Comparison of ENCODE assay signal across 23 cellular contexts in genomic region chr4:187995322-187996207, GRCh38. TPM values are rescaled to one million over a fixed set of nuclear protein-coding genes. Genes with fewer than 3 reads are reported as not detected.
A peak's percentile ranks its signal among the peaks of the same experiment; 100 is the strongest.
DNase-seq lines count a peak whose midpoint lies in the region; ATAC-seq, FAIRE-seq and TF ChIP-seq lines count a peak whose summit lies in the region.
"Had no signal": no experiment of that assay in that cellular context is flagged by ENCODE, and none has a peak within 500 bp of the region (broad histone marks: within the 10 kb centered on the region; RNA-seq: fewer than 3 reads in every experiment).

Gene ZFP42 (plus strand): TSS chr4:187995771. CDS start chr4:188002808, 7,037 bp downstream.

- H3K9ac ChIP-seq in HUES48 (ENCODE audit: low read depth, low read length) (peak within 1 kb of the TSS; percentile 100), H1 (replicated peaks in 1 of 4; ENCODE audit: extremely low read depth in 1 of 4, low read depth in 3 of 4, low read length in 3 of 4) (peak within 1 kb of the TSS; percentile 92 to 100 (median 96))

- DNase-seq in H1 (ENCODE audit: low read depth in 1 of 2, low spot score in 2 of 2) (peak; percentile 85 to 86), islet precursor cell (peak; percentile 93), retinal pigment epithelial cell (ENCODE audit: low read depth) (no peak), NCI-H226 (no peak), NCI-H1417 (lab: John Stamatoyannopoulos, UW) (no peak), ACHN (no peak)
- DNase-seq: activated CD4-positive, CD25-positive, alpha-beta regulatory T cell treated with anti-CD3 and anti-CD28 coated beads, Interleukin-2, amount 50 U/mL, for 72 hours; activated gamma-delta T cell treated with Interleukin-2 at 50 U/mL for 16 hours; anterior cingulate cortex; NCI-H1694 treated with DMSO at 0.1 percent for 48 hours; NCI-H446; stimulated activated CD4-positive, alpha-beta T cell treated with anti-CD3 and anti-CD28 coated beads, Interleukin-15, amount 100 ng/mL, for 24 hours; stimulated activated naive CD8-positive, alpha-beta T cell treated with anti-CD3 and anti-CD28 coated beads, Interleukin-15, amount 100 ng/mL, for 72 hours had no signal

- peak within 1 kb of the TSS; percentile 90 for H3K18ac ChIP-seq in H1 (ENCODE audit: extremely low read depth, low read length)

- peaks cover 36 to 50% of the 10 kb centered on the region in 2 experiments for H3K79me2 ChIP-seq in H1 (ENCODE audit: control insufficient read depth in 1 of 2, insufficient read depth in 2 of 2, low read length in 2 of 2)

- POLR2A ChIA-PET in H1 (lab: Charles Lee; ENCODE audit: partially characterized antibody), result interaction anchor here (1.0 to 18.1 kb wide), 8 partner anchors 9 to 224 kb away, joined by 3 to 228 read pairs (median 4); partner anchors contain the start of gene TRIML2

- no peak within 1 kb of the TSS for H2BK15ac ChIP-seq in H1 (ENCODE audit: low read length)

- no peak within 1 kb of the TSS for H3K23ac ChIP-seq in H1 (ENCODE audit: insufficient read length)

- H3K4me1 ChIP-seq in HUES48 (ENCODE audit: control insufficient read depth, insufficient read depth, low read length), result peaks cover 30% of the 10 kb centered on the region
- peaks cover 6 to 19% (median 11%) of the 10 kb centered on the region in 4 experiments for H3K4me1 ChIP-seq in H1 (replicated peaks in 1 of 4; ENCODE audit: control insufficient read depth in 3 of 4, insufficient read depth in 4 of 4, low read length in 3 of 4)
- H3K4me1 ChIP-seq: SJSA1 had no signal

- peak within 1 kb of the TSS; percentile 98 for H2AK5ac ChIP-seq in H1 (ENCODE audit: low read depth, low read length)

- H2AFZ ChIP-seq in H1 (ENCODE audit: low read length), result no peak within 1 kb of the TSS

- no peaks in the 10 kb centered on the region for H3K79me1 ChIP-seq in H1 (ENCODE audit: low read depth, low read length)

- H3K27ac ChIP-seq in HUES48 (ENCODE audit: low read depth, low read length) (peak within 1 kb of the TSS; percentile 78), H1 (ENCODE audit: low read depth, low read length) (peak within 1 kb of the TSS; percentile 82)
- H3K27ac ChIP-seq: SJSA1 had no signal

- 10% methylated on average over 43 of the region's 58 CpGs; no CpG with 5 or more reads in 1 of the 2 experiments for WGBS in H1 (ENCODE audit: extremely low coverage in 1 of 2, insufficient coverage in 1 of 2, insufficient read length in 1 of 2, insufficient replicate concordance in 2 of 2, low coverage in 1 of 2, low lambda C conversion rate in 2 of 2, missing lambda C conversion rate in 1 of 2), 2 experiments

- H3K4ac ChIP-seq in H1 (replicated peaks; ENCODE audit: insufficient read length, low read depth, low read length), result peak within 1 kb of the TSS; percentile 98

- peak within 1 kb of the TSS; percentile 95 for H4K91ac ChIP-seq in H1 (replicated peaks; ENCODE audit: insufficient read length, low read length)

- CTCF ChIA-PET in H1 (lab: Charles Lee; ENCODE audit: partially characterized antibody), result interaction anchor here (0.7 to 1.1 kb wide), 3 partner anchors 19 to 205 kb away, joined by 3 to 4 read pairs (median 4); no protein-coding TSS in a partner anchor

- no peaks in the 10 kb centered on the region for H3K9me3 ChIP-seq in HUES48 (ENCODE audit: control insufficient read depth, insufficient read depth, low read length)
- H3K9me3 ChIP-seq in H1 (ENCODE audit: insufficient read depth in 2 of 2, low read depth in 1 of 2, low read length in 1 of 2), result no peaks in the 10 kb centered on the region; a peak in 1 of 4 replicates
- H3K9me3 ChIP-seq: SJSA1 had no signal

- peak within 1 kb of the TSS; percentile 97; the same call in 1 of the 2 replicates for H4K8ac ChIP-seq in H1 (ENCODE audit: extremely low read depth, insufficient read depth, low read length)

- peak within 1 kb of the TSS; percentile 98 for H4K5ac ChIP-seq in H1 (ENCODE audit: insufficient read length, low read depth, low read length)

- peak in 1 of 2 experiments; percentile 5; a peak in 1 of 4 replicates for TF ChIP-seq RAD21 in H1 (IDR thresholded peaks at IDR 0.05 in 1 of 2, conservative IDR thresholded peaks at IDR 0.05 in 1 of 2; ENCODE audit: low read depth in 2 of 2, low read length in 2 of 2)

- H3K4me3 ChIP-seq in HUES48 (ENCODE audit: low read depth, low read length) (peak within 1 kb of the TSS; percentile 100), H1 (ENCODE audit: extremely low read depth in 1 of 4, insufficient read depth in 2 of 4, low read depth in 3 of 4, low read length in 4 of 4) (peak within 1 kb of the TSS; percentile 72 to 99 (median 88)), retinal pigment epithelial cell (ENCODE audit: low read length) (peak within 1 kb of the TSS; percentile 8)
- H3K4me3 ChIP-seq: SJSA1 had no signal

- H2BK120ac ChIP-seq in H1 (replicated peaks; ENCODE audit: low read depth, low read length), result peak within 1 kb of the TSS; percentile 63

- TF ChIP-seq EP300 in H1 (IDR thresholded peaks at IDR 0.05; ENCODE audit: borderline replicate concordance in 1 of 2, low read depth in 2 of 2, low read length in 2 of 2), result no peak

- H2BK12ac ChIP-seq in H1 (ENCODE audit: low read depth, low read length), result peak within 1 kb of the TSS; percentile 94; the same call in 1 of the 2 replicates

- H3K56ac ChIP-seq in H1 (replicated peaks; ENCODE audit: insufficient read length, low read depth, low read length), result peak within 1 kb of the TSS; percentile 87

- peak within 1 kb of the TSS; percentile 78 for H3K14ac ChIP-seq in H1 (ENCODE audit: insufficient read length)

- peak within 1 kb of the TSS; percentile 98 for H2BK5ac ChIP-seq in H1 (ENCODE audit: low read depth, low read length)

- no peak for ATAC-seq in GM19328 (IDR thresholded peaks at IDR 0.05; ENCODE audit: unreplicated experiment)
- ATAC-seq: natural killer cell treated with Interleukin-12 subunit alpha and Interleukin-12 subunit beta and Interleukin-15 and Interleukin-18, amount 100 ng/mL, for 72 hours; stimulated activated naive CD8-positive, alpha-beta T cell treated with anti-CD3 and anti-CD28 coated beads, Interleukin-15, amount 100 ng/mL, for 72 hours had no signal

- H3K23me2 ChIP-seq in H1 (ENCODE audit: low read depth, low read length), result peaks cover 11% of the 10 kb centered on the region

- TF ChIP-seq CTCF in H1 (IDR thresholded peaks at IDR 0.05; ENCODE audit: control extremely low read depth in 1 of 3, insufficient read depth in 1 of 3, low read depth in 1 of 3, low read length in 3 of 3), result no peak
- TF ChIP-seq CTCF in retinal pigment epithelial cell (conservative IDR thresholded peaks at IDR 0.05; ENCODE audit: low read depth, low read length), result no peak

- peaks cover 13 to 22% of the 10 kb centered on the region in 2 experiments for H4K20me1 ChIP-seq in H1 (replicated peaks in 1 of 2; ENCODE audit: control insufficient read depth in 1 of 2, insufficient read depth in 2 of 2, low read length in 2 of 2)

- peak; percentile 72 to 94 for TF ChIP-seq POLR2A in H1 (IDR thresholded peaks at IDR 0.05; ENCODE audit: control extremely low read depth in 1 of 2, low read depth in 2 of 2, low read length in 2 of 2)

- peak; percentile 13 for FAIRE-seq in H1 (lab: Jason Lieb, UNC)
- FAIRE-seq: colon, G401.6, GM12891, H54 had no signal

- H3K36me3 ChIP-seq in HUES48 (ENCODE audit: control insufficient read depth, insufficient read depth, low read length), result peaks cover 31% of the 10 kb centered on the region
- peaks cover 19 to 37% (median 22%) of the 10 kb centered on the region in 4 experiments for H3K36me3 ChIP-seq in H1 (ENCODE audit: control insufficient read depth in 2 of 4, insufficient read depth in 4 of 4, low read length in 3 of 4)
- H3K36me3 ChIP-seq: SJSA1 had no signal

- no peak within 1 kb of the TSS for H2BK20ac ChIP-seq in H1 (ENCODE audit: low read length)

- in situ Hi-C loops in ACHN (cut with HindIII; ENCODE audit: low pct_ligation_motif_present, low pct_unique_long_range_greater_than_20kb, low sequenced_read_pairs), result no loop called here

- H3K27me3 ChIP-seq in HUES48 (ENCODE audit: control insufficient read depth, insufficient read depth, low read length) (no peaks in the 10 kb centered on the region), H1 (replicated peaks in 1 of 4; ENCODE audit: control insufficient read depth in 3 of 4, extremely low read depth in 1 of 4, insufficient read depth in 3 of 4, low read length in 3 of 4) (no peaks in the 10 kb centered on the region)
- H3K27me3 ChIP-seq: SJSA1 had no signal

- peak within 1 kb of the TSS; percentile 71 to 94 for H3K4me2 ChIP-seq in H1 (ENCODE audit: insufficient read depth in 1 of 2, low read depth in 2 of 2, low read length in 2 of 2)

TF ChIP-seq in H1, 55 proteins besides CTCF, POLR2A, EP300 and RAD21 (continues in another document):
- TF ChIP-seq ASH2L (IDR thresholded peaks at IDR 0.05; ENCODE audit: low read length) (peak; percentile 56), RFX5 (IDR thresholded peaks at IDR 0.05; ENCODE audit: borderline replicate concordance, low read depth, low read length) (no peak), RXRA (IDR thresholded peaks at IDR 0.05; ENCODE audit: insufficient read depth, low read depth, low read length) (no peak), KDM5A (IDR thresholded peaks at IDR 0.05; ENCODE audit: low read length) (no peak), CTBP2 (IDR thresholded peaks at IDR 0.05; ENCODE audit: borderline replicate concordance, insufficient read depth, insufficient read length, low read length) (no peak), TAF1 (IDR thresholded peaks at IDR 0.05; ENCODE audit: low read depth, low read length) (peak; percentile 99), EZH2 (IDR thresholded peaks at IDR 0.05; ENCODE audit: low read depth, low read length, severe bottlenecking) (no peak), MAX (IDR thresholded peaks at IDR 0.05) (peak; percentile 94), TEAD4 (IDR thresholded peaks at IDR 0.05; ENCODE audit: low read depth, low read length) (no peak), FOSL1 (IDR thresholded peaks at IDR 0.05; ENCODE audit: insufficient read depth, low read depth, low read length) (no peak), YY1 (IDR thresholded peaks at IDR 0.05; ENCODE audit: low read depth, low read length) (no peak), POU5F1 (IDR thresholded peaks at IDR 0.05; ENCODE audit: low read depth, low read length) (no peak), POLR2AphosphoS5 (IDR thresholded peaks at IDR 0.05; ENCODE audit: low read depth, low read length) (peak; percentile 97)

RNA-seq across cellular contexts. Expression of gene ZFP42, which starts in this region (rescaled TPM):
- total RNA-seq in H1 (2021; fragmentation: NEBNext Ultra II Directional; extraction: Animal tissue kit (Norgen Biotek cat#: 25700)), result 187 and 188 TPM in 2 replicates
- 69.3 and 69.4 TPM in 2 replicates for polyA plus RNA-seq in H1 (2011; rRNA removed)
- polyA plus RNA-seq in H1 (2011; cell fraction: cytosol; rRNA removed), result 85.3 TPM
- 48.7 TPM for polyA plus RNA-seq in H1 (2011; cell fraction: nucleus; rRNA removed)
- polyA plus RNA-seq in H1 (2012, experiment 1 of 2), result 93.3 to 158 TPM (median 108 TPM) in 4 replicates
- polyA plus RNA-seq in H1 (2012, experiment 2 of 2), result 103 TPM
- polyA plus RNA-seq in H1 (2013, experiment 1 of 2), result 98.0 TPM
- 95.8 TPM for polyA plus RNA-seq in H1 (2013, experiment 2 of 2)
- polyA minus RNA-seq in H1 (2011; rRNA and poly(A)+ RNA removed), result 105 and 115 TPM in 2 replicates
- 101 TPM for polyA minus RNA-seq in H1 (2011; cell fraction: cytosol; rRNA and poly(A)+ RNA removed)
- polyA minus RNA-seq in H1 (2011; cell fraction: nucleus; rRNA and poly(A)+ RNA removed), result 49.8 TPM
- total RNA-seq: lower leg skin; MCF 10A; natural killer cell treated with Interleukin-12 subunit alpha and Interleukin-12 subunit beta and Interleukin-15 and Interleukin-18, amount 100 ng/mL, for 72 hours; SJSA1 had no signal

Comparison
In these comparisons a context has a peak if more than half of its experiments do, and no peak if none do; other contexts are left out.
1. H3K4me3 ChIP-seq: peak in every context shown above with its lines; median percentile 100 in HUES48; 88 in H1; 8 in retinal pigment epithelial cell.
2. DNase-seq: peak in H1 (2 of 2) and islet precursor cell (single experiment); none in retinal pigment epithelial cell (single experiment), NCI-H226 (single experiment), NCI-H1417 (0 of 3) and ACHN (single experiment).